In the genomic region with DNA sequence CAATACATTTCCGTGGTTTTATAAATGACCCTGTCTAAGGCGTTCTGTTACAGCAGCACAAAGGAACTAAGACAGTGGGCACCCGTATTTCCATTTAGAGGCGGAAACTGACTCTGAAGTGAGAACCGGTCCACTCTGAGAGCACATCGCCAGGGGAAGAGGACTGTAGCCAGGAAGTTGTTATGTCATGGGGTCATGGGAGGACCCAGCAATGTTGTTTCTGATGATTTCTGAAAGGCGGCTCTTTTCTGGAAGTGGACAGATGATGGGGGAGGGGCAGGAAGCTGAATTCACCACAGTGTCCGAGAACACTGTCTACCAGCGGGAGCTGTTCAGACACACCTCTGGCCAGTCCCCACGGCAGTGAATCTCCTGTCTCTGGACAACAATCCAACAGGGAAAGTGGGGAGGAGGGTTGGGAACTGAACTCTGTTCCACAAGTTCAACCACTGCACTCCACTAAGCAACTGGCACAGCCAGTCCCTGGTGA, we compare ENCODE assay signal across 15 cellular contexts. TPM values are rescaled to one million over a fixed set of nuclear protein-coding genes. Genes with fewer than 3 reads are reported as not detected.
A peak's percentile ranks its signal among the peaks of the same experiment; 100 is the strongest.
DNase-seq lines count a peak whose midpoint lies in the region; FAIRE-seq and TF ChIP-seq lines count a peak whose summit lies in the region.
"Had no signal": no experiment of that assay in that cellular context is flagged by ENCODE, and none has a peak within 500 bp of the region (broad histone marks: within the 10 kb centered on the region; RNA-seq: fewer than 3 reads in every experiment).

No MANE protein-coding gene starts in this region.

- H4K91ac ChIP-seq in H9 (ENCODE audit: insufficient read length, low read depth, low read length), result no peak overlapping the region

- no peak overlapping the region for H3K4me3 ChIP-seq in spleen
- H3K4me3 ChIP-seq: uterus had no signal

- no peak overlapping the region for H3T11ph ChIP-seq in H9 (ENCODE audit: low read length)

- H3K56ac ChIP-seq in H9 (ENCODE audit: insufficient read length, low read depth, low read length), result no peak overlapping the region

- H3K4me1 Mint-ChIP-seq in H9 (peaks cover 16 to 22% of the 10 kb centered on the region in 2 experiments), endothelial cell (ENCODE audit: unreplicated experiment) (peaks cover 32% of the 10 kb centered on the region)

- no peak overlapping the region for H2AFZ ChIP-seq in H9 (ENCODE audit: low read length)

- no peaks in the 10 kb centered on the region; the same call in 1 of the 2 replicates for H3K79me2 ChIP-seq in H9 (ENCODE audit: insufficient read depth, low read length)

- H3K4me3 Mint-ChIP-seq in H9 (0 out of 5 replicates have a peak overlapping the region, but pooled peaks of 1 of the 2 experiments have one; percentile 16), endothelial cell (ENCODE audit: unreplicated experiment) (peak overlapping the region; percentile 62)
- H3K4me3 Mint-ChIP-seq: T-helper 1 cell treated with Interleukin-12 subunit alpha and Interleukin-12 subunit beta and Interleukin-4 antibody, amounts not matched to agents 30 μg/mL and 1 μg/mL, for 36 hours had no signal

- H3K9ac ChIP-seq in H9 (ENCODE audit: extremely low read depth, insufficient read length, low read length), result no peak overlapping the region

- H3K27ac Mint-ChIP-seq in H9 (no peak overlapping the region), endothelial cell (ENCODE audit: unreplicated experiment) (no peak overlapping the region)
- H3K27ac Mint-ChIP-seq: T-helper 1 cell treated with Interleukin-12 subunit alpha and Interleukin-12 subunit beta and Interleukin-4 antibody, amounts not matched to agents 30 μg/mL and 1 μg/mL, for 36 hours had no signal

- H3K27ac ChIP-seq in H9 (ENCODE audit: insufficient read length, low read depth, low read length) (no peak overlapping the region), spleen (peak overlapping the region in 7 of 8 donors; percentile 48 to 86 (median 74))

- no peak overlapping the region for H4K8ac ChIP-seq in H9 (replicated peaks; ENCODE audit: insufficient read length, low read depth, low read length)

- H3K36me3 ChIP-seq in spleen, result no peaks in the 10 kb centered on the region
- H3K36me3 ChIP-seq: uterus had no signal

- no peak overlapping the region for H3K18ac ChIP-seq in H9 (ENCODE audit: insufficient read length, low read depth, low read length)

- peaks cover 4% of the 10 kb centered on the region; the same call in 1 of the 2 replicates for H3K4me1 ChIP-seq in H9 (ENCODE audit: insufficient read depth, low read length)
- peaks cover 7 to 47% (median 35%) of the 10 kb centered on the region in 6 donors for H3K4me1 ChIP-seq in spleen
- H3K4me1 ChIP-seq: uterus had no signal

- no peaks in the 10 kb centered on the region for H4K20me1 ChIP-seq in H9 (ENCODE audit: control insufficient read depth, insufficient read depth, insufficient read length)

- H2BK120ac ChIP-seq in H9 (ENCODE audit: low read depth, low read length, poor library complexity, severe bottlenecking), result no peak overlapping the region

- no peak for TF ChIP-seq CTCF in H9 (conservative IDR thresholded peaks at IDR 0.05)
- TF ChIP-seq CTCF in endothelial cell (IDR thresholded peaks at IDR 0.05; ENCODE audit: unreplicated experiment), result no peak
- no peak for TF ChIP-seq CTCF in spleen (IDR thresholded peaks at IDR 0.05 in 8 of 11, conservative IDR thresholded peaks at IDR 0.05 in 3 of 11)
- TF ChIP-seq CTCF in D721Med (IDR thresholded peaks at IDR 0.05; ENCODE audit: insufficient read depth, missing control alignments), result no peak

- H3K9me3 ChIP-seq in H9 (ENCODE audit: control insufficient read depth, low read depth, low read length) (no peaks in the 10 kb centered on the region), spleen (no peaks in the 10 kb centered on the region)
- H3K9me3 ChIP-seq: uterus had no signal

- no peak overlapping the region for H3K4me2 ChIP-seq in H9 (ENCODE audit: insufficient read depth, insufficient read length, low read length)

- no peak overlapping the region for H3K23ac ChIP-seq in H9 (ENCODE audit: insufficient read length, low read depth, low read length)

- DNase-seq in H9 (peak; percentile 12), endothelial cell (ENCODE audit: low spot score) (no peak), lung microvascular endothelial cell (ENCODE audit: low read depth in 2 of 2) (peak; percentile 15 to 42), spleen (no peak), T-helper 2 cell (no peak), D721Med (ENCODE audit: insufficient read length, low spot score) (no peak), NCI-H2196 treated with DMSO at 0.1 percent for 48 hours (lab: John Stamatoyannopoulos, UW; ENCODE audit: unreplicated experiment) (no peak)
- DNase-seq in stimulated activated naive CD4-positive, alpha-beta T cell (lab: John Stamatoyannopoulos, UW), result no peak
- DNase-seq: activated CD4-positive, alpha-beta T cell treated with anti-CD3 and anti-CD28 coated beads for 48 hours; activated T-cell treated with anti-CD3 and anti-CD28 coated beads, Interleukin-2, amount 50 U/mL, for 4 hours; NCI-H1436 treated with DMSO at 0.1 percent for 48 hours; stimulated activated CD4-positive, alpha-beta T cell treated with anti-CD3 and anti-CD28 coated beads, Interleukin-15, amount 100 ng/mL, for 24 hours had no signal

- no peak for TF ChIP-seq POLR2A in spleen (IDR thresholded peaks at IDR 0.05)

- H3K27me3 Mint-ChIP-seq in H9 (ENCODE audit: low read depth), result peaks cover 44% of the 10 kb centered on the region
- H3K27me3 Mint-ChIP-seq in endothelial cell (ENCODE audit: unreplicated experiment), result peaks cover 14% of the 10 kb centered on the region

- intact Hi-C loops in spleen (cut with DNase I; ENCODE audit: low total_unique reads), result no loop called here

- H3K4ac ChIP-seq in H9 (ENCODE audit: low read depth, low read length), result no peak overlapping the region

- no peak overlapping the region for H3K14ac ChIP-seq in H9 (ENCODE audit: insufficient read depth, low read length)

- H4K5ac ChIP-seq in H9 (ENCODE audit: insufficient read length, low read depth, low read length), result no peak overlapping the region

- no peak overlapping the region for H2BK5ac ChIP-seq in H9 (ENCODE audit: insufficient read length, low read length)

- no peak overlapping the region for H2BK12ac ChIP-seq in H9 (ENCODE audit: insufficient read length, low read depth, low read length)

- WGBS in H9 (ENCODE audit: extremely low coverage, insufficient read length, low lambda C conversion rate), result no CpG with 5 or more reads among the region's 10 CpGs
- WGBS in spleen, 5 donors, result 40 to 70% (median 46%) methylated on average over 10 of the region's 10 CpGs

- peaks cover 0 to 3% of the 10 kb centered on the region in 2 experiments; a peak in 2 of 5 replicates for H3K9me3 Mint-ChIP-seq in H9
- H3K9me3 Mint-ChIP-seq in endothelial cell (ENCODE audit: unreplicated experiment), result no peaks in the 10 kb centered on the region
- H3K9me3 Mint-ChIP-seq: activated T-cell treated with anti-CD3 and anti-CD28 coated beads, Interleukin-2, amount 50 U/mL, for 4 hours; T-helper 1 cell treated with Interleukin-12 subunit alpha and Interleukin-12 subunit beta and Interleukin-4 antibody, amounts not matched to agents 30 μg/mL and 1 μg/mL, for 36 hours had no signal

- no peak overlapping the region for H2BK20ac ChIP-seq in H9 (ENCODE audit: low read depth, low read length, poor library complexity, severe bottlenecking)

- FAIRE-seq in D721Med (lab: Jason Lieb, UNC), result no peak

- H3K79me1 ChIP-seq in H9 (ENCODE audit: insufficient read depth, low read depth, low read length, poor library complexity, severe bottlenecking), result no peaks in the 10 kb centered on the region

- peaks cover 4 to 5% (median 4%) of the 10 kb centered on the region in 3 experiments for H3K36me3 Mint-ChIP-seq in H9 (ENCODE audit: insufficient read depth in 1 of 3, low read depth in 3 of 3)
- H3K36me3 Mint-ChIP-seq in endothelial cell (ENCODE audit: low read depth, unreplicated experiment), result peaks cover 11% of the 10 kb centered on the region

- H2BK15ac ChIP-seq in H9 (ENCODE audit: low read depth, low read length), result no peak overlapping the region

- H3K23me2 ChIP-seq in H9 (ENCODE audit: insufficient read length, low read depth, low read length, poor library complexity, severe bottlenecking), result peaks cover 3% of the 10 kb centered on the region

- H3K27me3 ChIP-seq in H9 (ENCODE audit: insufficient read depth, low read length), result peaks cover 3% of the 10 kb centered on the region; the same call in 1 of the 2 replicates
- peaks cover 0 to 42% (median 12%) of the 10 kb centered on the region in 7 donors for H3K27me3 ChIP-seq in spleen (replicated peaks in 1 of 7)
- H3K27me3 ChIP-seq: uterus had no signal

- no peak overlapping the region for H2AK5ac ChIP-seq in H9 (ENCODE audit: insufficient read length, low read length)

RNA-seq across cellular contexts. Expression of a gene that starts 2.1 kb away (rescaled TPM):
- 37.1 and 38.5 TPM in 2 replicates for total RNA-seq in H9 (2021)
- 105 TPM for total RNA-seq in endothelial cell (ENCODE audit: unreplicated experiment)
- 89.3 and 96.1 TPM in 2 replicates for total RNA-seq in lung microvascular endothelial cell
- 100 to 1,000 TPM; 110 to 164 (median 144) TPM for total RNA-seq in spleen
- 10 to 100 TPM; 40.4 to 46.3 (median 44.4) TPM for polyA plus RNA-seq in spleen

RNA-seq across cellular contexts. Expression of a gene that starts 34.7 kb away (rescaled TPM):
- total RNA-seq in H9 (2021) (25.9 and 31.9 TPM in 2 replicates), endothelial cell (ENCODE audit: unreplicated experiment) (1.5 TPM), lung microvascular endothelial cell (10.9 and 12.6 TPM in 2 replicates), spleen (1 to 10 TPM in 3 of 7 donors, under 1 TPM in 1, not detected in 3; 0.46 to 2.2 (median 1.3) TPM)
- polyA plus RNA-seq in spleen, result under 1 TPM; 0.24 to 0.67 (median 0.57) TPM

RNA-seq across cellular contexts. Expression of a gene that starts 58.9 kb away (rescaled TPM):
- total RNA-seq in H9 (2021) (not detected in 2 replicates), endothelial cell (ENCODE audit: unreplicated experiment) (not detected), lung microvascular endothelial cell (not detected in 2 replicates), spleen (not detected)
- polyA plus RNA-seq in spleen, result not detected
- total RNA-seq: activated T-cell treated with anti-CD3 and anti-CD28 coated beads, Interleukin-2, amount 50 U/mL, for 4 hours; kidney epithelial cell; uterus had no signal

Comparison
In these comparisons a context has a peak if more than half of its experiments do, and no peak if none do; other contexts are left out.
1. DNase-seq: peak in H9 (single experiment) and lung microvascular endothelial cell (2 of 2); none in endothelial cell (single experiment), spleen (single experiment), T-helper 2 cell (0 of 5), D721Med (single experiment), stimulated activated naive CD4-positive, alpha-beta T cell (0 of 6) and NCI-H2196 treated with DMSO at 0.1 percent for 48 hours (single experiment).